In the genomic region with DNA sequence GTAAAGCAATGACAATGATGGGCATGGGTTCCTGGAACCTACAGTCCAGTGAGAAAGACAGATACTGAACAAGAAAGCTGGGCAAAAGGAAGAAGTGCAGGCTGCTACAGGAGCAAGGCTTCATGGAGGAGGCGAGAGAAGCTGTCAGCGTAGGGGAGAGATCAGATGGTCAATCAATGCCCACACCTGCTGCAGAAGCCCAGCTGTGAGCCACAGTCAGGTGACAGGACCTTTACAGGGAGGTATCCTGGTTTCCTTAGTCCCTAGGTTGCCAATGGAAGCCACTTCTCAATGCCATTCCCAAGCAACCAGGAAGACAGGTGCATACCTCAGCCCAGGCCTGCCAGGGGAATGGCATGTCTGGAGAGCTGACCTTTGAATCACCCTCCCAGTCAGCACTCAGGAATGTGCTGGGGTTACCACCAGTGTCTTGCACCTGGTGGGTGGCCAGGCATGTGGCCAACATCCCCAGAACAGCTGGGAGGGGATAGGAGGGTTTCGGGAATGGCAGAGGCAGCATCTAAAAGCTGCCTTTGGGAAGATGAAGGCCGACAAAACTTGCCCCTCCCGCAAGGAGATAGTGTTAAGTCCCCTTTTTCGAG, we compare ENCODE assay signal across 12 cellular contexts.
DNase-seq lines count a peak whose midpoint lies in the region; ATAC-seq and TF ChIP-seq lines count a peak whose summit lies in the region.
"Had no signal": no experiment of that assay in that cellular context is flagged by ENCODE, and none has a peak within 500 bp of the region (broad histone marks: within the 10 kb centered on the region; RNA-seq: fewer than 3 reads in every experiment).

No MANE protein-coding gene starts in this region.

- H3K9me2 ChIP-seq in HCT116 (ENCODE audit: insufficient read depth) = no peaks in the 10 kb centered on the region

- TF ChIP-seq POLR2A in HCT116 (IDR thresholded peaks at IDR 0.05; ENCODE audit: borderline replicate concordance, extremely low read depth, insufficient read depth, insufficient read length) = no peak

- RAD21 ChIA-PET in HCT116 (lab: Charles Lee; ENCODE audit: low non-redundant PET in 1 of 2, low total read pairs in 2 of 2, uncharacterized antibody in 2 of 2, unreplicated experiment in 2 of 2) = no interaction called here

- H3K79me2 ChIP-seq in HCT116 (ENCODE audit: insufficient read depth, low read length) = no peaks in the 10 kb centered on the region

- no peaks in the 10 kb centered on the region for H3K36me3 ChIP-seq in HCT116 (ENCODE audit: control insufficient read depth in 1 of 2, insufficient read depth in 2 of 2, low read length in 2 of 2)
- no peaks in the 10 kb centered on the region; the same call in 1 of the 2 replicates for H3K36me3 ChIP-seq in SJSA1
- H3K36me3 ChIP-seq in WERI-Rb-1 = peaks cover 71% of the 10 kb centered on the region

- TF ChIP-seq CTCF in HCT116 (IDR thresholded peaks at IDR 0.05 in 2 of 3, conservative IDR thresholded peaks at IDR 0.05 in 1 of 3; ENCODE audit: borderline replicate concordance in 1 of 3, insufficient read depth in 1 of 3, low read depth in 2 of 3, low read length in 2 of 3) (no peak), retinal pigment epithelial cell (conservative IDR thresholded peaks at IDR 0.05; ENCODE audit: low read depth, low read length) (no peak), osteocyte (IDR thresholded peaks at IDR 0.05) (no peak), WERI-Rb-1 (IDR thresholded peaks at IDR 0.05; ENCODE audit: low read depth, low read length) (no peak)

- POLR2A ChIA-PET in HCT116 (lab: Charles Lee) = interaction anchor here (1.5 kb wide), 1 partner anchor 17 kb away, joined by 4 read pairs; no protein-coding TSS in a partner anchor

- H3K4me1 Mint-ChIP-seq in osteocyte (ENCODE audit: unreplicated experiment) = peaks cover 55% of the 10 kb centered on the region

- H3K27me3 ChIP-seq in HCT116 (ENCODE audit: insufficient read depth, low read length) (no peaks in the 10 kb centered on the region), SJSA1 (replicated peaks) (no peaks in the 10 kb centered on the region), WERI-Rb-1 (ENCODE audit: insufficient read depth, low read depth, severe bottlenecking) (no peaks in the 10 kb centered on the region)

- no peak overlapping the region for H2AFZ ChIP-seq in HCT116 (ENCODE audit: low read depth, low read length, poor library complexity, severe bottlenecking)

- TF ChIP-seq RAD21 in HCT116 (IDR thresholded peaks at IDR 0.05; ENCODE audit: low read depth) = no peak

- H3K9ac ChIP-seq in HCT116 (ENCODE audit: low read length) = peak overlapping the region; percentile 21; the same call in 1 of the 2 replicates

- H3K9me3 ChIP-seq in HCT116 (ENCODE audit: control insufficient read depth in 1 of 2, insufficient read depth in 1 of 2, low read depth in 1 of 2, low read length in 2 of 2) (no peaks in the 10 kb centered on the region), SJSA1 (replicated peaks) (no peaks in the 10 kb centered on the region), WERI-Rb-1 (ENCODE audit: severe bottlenecking) (no peaks in the 10 kb centered on the region)

- H3K4me3 ChIP-seq in HCT116 (replicated peaks in 1 of 2; ENCODE audit: low read depth in 1 of 2, low read length in 2 of 2) (peak overlapping the region in 1 of 2 experiments; percentile 36; a peak in 1 of 4 replicates), SJSA1 (no peak overlapping the region), retinal pigment epithelial cell (ENCODE audit: low read length) (no peak overlapping the region), WERI-Rb-1 (ENCODE audit: low read depth, low read length) (no peak overlapping the region)

- no peaks in the 10 kb centered on the region; the same call in 1 of the 2 replicates for H4K20me1 ChIP-seq in HCT116 (ENCODE audit: insufficient read depth)

- no peaks in the 10 kb centered on the region for H3K27me3 Mint-ChIP-seq in osteocyte (ENCODE audit: unreplicated experiment)
- H3K27me3 Mint-ChIP-seq: activated CD4-positive, alpha-beta memory T cell treated with anti-CD3 and anti-CD28 coated beads for 36 hours had no signal

- ATAC-seq in HCT116 = peak; percentile 98

- H3K4me3 Mint-ChIP-seq in osteocyte (ENCODE audit: unreplicated experiment) = no peak overlapping the region
- H3K4me3 Mint-ChIP-seq: activated CD4-positive, alpha-beta memory T cell treated with anti-CD3 and anti-CD28 coated beads for 36 hours had no signal

- peaks cover 2% of the 10 kb centered on the region for H3K9me3 Mint-ChIP-seq in osteocyte (ENCODE audit: unreplicated experiment)
- H3K9me3 Mint-ChIP-seq: activated CD4-positive, alpha-beta memory T cell treated with anti-CD3 and anti-CD28 coated beads for 36 hours had no signal

- peaks cover 11% of the 10 kb centered on the region for H3K36me3 Mint-ChIP-seq in osteocyte (ENCODE audit: unreplicated experiment)
- H3K36me3 Mint-ChIP-seq: activated CD4-positive, alpha-beta memory T cell treated with anti-CD3 and anti-CD28 coated beads for 36 hours had no signal

- H3K4me1 ChIP-seq in HCT116 (ENCODE audit: control insufficient read depth in 1 of 2, insufficient read depth in 2 of 2, low read length in 2 of 2) (peaks cover 15 to 29% of the 10 kb centered on the region in 2 experiments), SJSA1 (replicated peaks) (peaks cover 37% of the 10 kb centered on the region)

- intact Hi-C loops in HCT116 (cut with micrococcal nuclease) (no loop called here), posterior vena cava (cut with DNase I) (no loop called here)

- BruUV-seq in HCT116 (replicated peaks; lab: Mats Ljungman, UMichigan) = no TSS peak

- DNase-seq in HCT116 (ENCODE audit: low read depth, low spot score) = peak; percentile 55
- DNase-seq in SJSA1 (ENCODE audit: low read depth in 1 of 2, low spot score in 2 of 2) = peak; percentile 50 to 79
- peak; percentile 96 for DNase-seq in glomerular visceral epithelial cell (ENCODE audit: extremely low spot score)
- DNase-seq in retinal pigment epithelial cell (ENCODE audit: low read depth) = peak; percentile 88
- no peak for DNase-seq in osteocyte (ENCODE audit: extremely low spot score, unreplicated experiment)
- no peak for DNase-seq in posterior vena cava (ENCODE audit: low spot score)
- no peak for DNase-seq in NK-92 treated with Interleukin-12 subunit alpha and Interleukin-12 subunit beta, amount 100 ng/mL, for 24 hours (lab: John Stamatoyannopoulos, UW)
- no peak for DNase-seq in WERI-Rb-1
- DNase-seq: activated CD4-positive, alpha-beta memory T cell treated with anti-CD3 and anti-CD28 coated beads for 36 hours; GOT3; NCI-H1436 treated with DMSO at 0.1 percent for 48 hours; RPMI8226 had no signal

- peak overlapping the region; percentile 81 for H3K4me2 ChIP-seq in HCT116 (ENCODE audit: low read length)

- no peak overlapping the region for H3K27ac Mint-ChIP-seq in osteocyte (ENCODE audit: unreplicated experiment)
- H3K27ac Mint-ChIP-seq: activated CD4-positive, alpha-beta memory T cell treated with anti-CD3 and anti-CD28 coated beads for 36 hours had no signal

- CTCF ChIA-PET in HCT116 (lab: Charles Lee) = no interaction called here

- peak overlapping the region; percentile 36; the same call in 1 of the 2 replicates for H3K27ac ChIP-seq in HCT116 (ENCODE audit: low read depth, low read length)
- no peak overlapping the region for H3K27ac ChIP-seq in SJSA1
- H3K27ac ChIP-seq in WERI-Rb-1 = no peak overlapping the region

TF ChIP-seq in HCT116, 20 proteins besides CTCF, POLR2A, EP300 and RAD21:
- TF ChIP-seq ELF1 (IDR thresholded peaks at IDR 0.05; ENCODE audit: borderline replicate concordance, low read depth) = no peak
- no peak for TF ChIP-seq EZH2phosphoT487 (IDR thresholded peaks at IDR 0.05; ENCODE audit: borderline replicate concordance)
- TF ChIP-seq FOSL1 (IDR thresholded peaks at IDR 0.05; ENCODE audit: low read depth) = peak; percentile 57
- TF ChIP-seq SP1 (IDR thresholded peaks at IDR 0.05; ENCODE audit: low read depth) = peak; percentile 68
- TF ChIP-seq, protein P1, sequence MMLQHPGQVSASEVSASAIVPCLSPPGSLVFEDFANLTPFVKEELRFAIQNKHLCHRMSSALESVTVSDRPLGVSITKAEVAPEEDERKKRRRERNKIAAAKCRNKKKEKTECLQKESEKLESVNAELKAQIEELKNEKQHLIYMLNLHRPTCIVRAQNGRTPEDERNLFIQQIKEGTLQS (IDR thresholded peaks at IDR 0.05) = no peak
- TF ChIP-seq POLR2AphosphoS5 (IDR thresholded peaks at IDR 0.05; ENCODE audit: low read depth, low read length) = 0 out of 2 replicates have a peak, but pooled peaks have one; percentile 19
- TF ChIP-seq JUND (IDR thresholded peaks at IDR 0.05) = peak; percentile 65; the same call in 1 of the 2 replicates

Comparison
In these comparisons a context has a peak if more than half of its experiments do, and no peak if none do; other contexts are left out.
1. DNase-seq: peak in HCT116 (single experiment), SJSA1 (2 of 2), glomerular visceral epithelial cell (single experiment) and retinal pigment epithelial cell (single experiment); none in osteocyte (single experiment), posterior vena cava (single experiment), NK-92 treated with Interleukin-12 subunit alpha and Interleukin-12 subunit beta, amount 100 ng/mL, for 24 hours (single experiment) and WERI-Rb-1 (single experiment).